8 cellular contexts compared by ENCODE assay signal in the genomic region with DNA sequence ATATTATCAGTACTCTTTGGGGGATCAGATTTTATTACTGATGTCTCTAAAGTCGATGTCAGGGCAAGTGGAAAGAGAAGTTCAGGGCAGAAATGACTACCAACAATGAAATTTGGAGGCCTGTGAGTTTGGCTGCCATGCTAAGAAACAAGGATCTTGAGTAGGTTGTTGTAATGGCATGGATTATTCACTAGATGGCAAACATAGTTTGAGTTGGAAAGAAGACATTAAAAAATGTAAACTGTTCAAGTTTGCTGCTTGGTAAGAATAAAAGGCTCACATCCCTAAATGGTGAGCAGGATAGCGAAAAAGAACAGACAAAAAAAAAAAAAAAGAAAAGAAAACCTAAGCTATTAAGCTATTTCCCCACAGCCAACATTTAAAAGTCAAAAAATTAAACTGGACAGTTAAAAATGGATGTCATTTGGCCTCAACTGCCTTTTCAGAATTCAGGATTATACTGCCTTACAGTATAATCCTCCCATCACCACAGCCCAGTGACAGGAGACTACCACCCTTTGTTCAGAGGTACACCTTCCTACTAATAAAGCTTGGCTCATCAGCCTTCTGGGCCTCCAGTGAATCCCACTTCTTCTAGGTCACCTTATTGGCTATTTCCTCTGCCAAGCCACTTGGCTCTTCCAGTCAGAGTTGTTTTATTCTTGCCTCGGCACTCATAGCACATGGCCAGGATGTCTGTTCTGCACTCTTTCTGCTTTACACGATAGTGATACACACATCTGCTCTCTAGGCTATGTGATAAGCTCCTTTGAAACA.
DNase-seq lines count a peak whose midpoint lies in the region; ATAC-seq, FAIRE-seq and TF ChIP-seq lines count a peak whose summit lies in the region.

No MANE protein-coding gene starts in this region.

- H3K27me3 ChIP-seq in OCI-LY3 (ENCODE audit: low read depth, low read length) (0 out of 2 replicates have a peak, but pooled peaks cover 3% of the 10 kb centered on the region), endothelial cell of umbilical vein (ENCODE audit: control insufficient read depth in 2 of 2, insufficient read depth in 2 of 2, low read length in 2 of 2) (no peaks in the 10 kb centered on the region), muscle layer of duodenum (ENCODE audit: low read depth, low read length) (no peaks in the 10 kb centered on the region)

- no peaks in the 10 kb centered on the region for H3K9me3 ChIP-seq in OCI-LY3 (ENCODE audit: insufficient read depth, low read length)
- no peaks in the 10 kb centered on the region for H3K9me3 ChIP-seq in endothelial cell of umbilical vein (replicated peaks; ENCODE audit: control insufficient read depth, insufficient read depth, low read length)
- no peaks in the 10 kb centered on the region for H3K9me3 ChIP-seq in muscle layer of duodenum (ENCODE audit: control insufficient read depth in 1 of 2, low read length in 2 of 2)

- CTCF ChIA-PET in endothelial cell of umbilical vein (lab: Charles Lee), result interaction anchor here (0.6 to 4.5 kb wide), 8 partner anchors 126 to 745 kb away, joined by 3 to 40 read pairs (median 3); no protein-coding TSS in a partner anchor

- TF ChIP-seq POLR2A in endothelial cell of umbilical vein (IDR thresholded peaks at IDR 0.05; ENCODE audit: low read depth, low read length), result no peak

- H2AFZ ChIP-seq in OCI-LY3 (ENCODE audit: low read depth, low read length) (peak overlapping the region; percentile 45; the same call in 1 of the 2 replicates), endothelial cell of umbilical vein (ENCODE audit: low read depth, low read length) (peak overlapping the region; percentile 55)

- H3K27ac ChIP-seq in OCI-LY3 (ENCODE audit: low read length), result no peak overlapping the region
- H3K27ac ChIP-seq in endothelial cell of umbilical vein (ENCODE audit: insufficient read depth, low read depth, low read length), result no peak overlapping the region
- H3K27ac ChIP-seq in muscle layer of duodenum (ENCODE audit: low read length), result peak overlapping the region; percentile 52

- intact Hi-C loops in endothelial cell of umbilical vein (cut with micrococcal nuclease), result loop anchor here (1.0 to 10.0 kb wide), 3 partner anchors 125 to 418 kb away; no protein-coding TSS in a partner anchor

- H3K4me1 ChIP-seq in OCI-LY3 (ENCODE audit: low read length), result peaks cover 6% of the 10 kb centered on the region; the same call in 1 of the 2 replicates
- peaks cover 3% of the 10 kb centered on the region for H3K4me1 ChIP-seq in endothelial cell of umbilical vein (ENCODE audit: control insufficient read depth, extremely low read depth, insufficient read depth, low read length)
- H3K4me1 ChIP-seq in muscle layer of duodenum (ENCODE audit: control insufficient read depth in 1 of 2, insufficient read depth in 2 of 2, low read length in 2 of 2), result peaks cover 0 to 3% of the 10 kb centered on the region in 2 donors

- no peak for FAIRE-seq in endothelial cell of umbilical vein (lab: Jason Lieb, UNC)

- TF ChIP-seq CTCF in OCI-LY3 (IDR thresholded peaks at IDR 0.05; ENCODE audit: low read depth, low read length), result peak; percentile 63
- TF ChIP-seq CTCF in endothelial cell of umbilical vein (IDR thresholded peaks at IDR 0.05; ENCODE audit: extremely low read depth in 1 of 2, insufficient read depth in 1 of 2, low read depth in 1 of 2, low read length in 2 of 2), result peak; percentile 15 to 45

- dilution Hi-C loops in endothelial cell of umbilical vein (cut with MboI; ENCODE audit: extremely low pct_ligation_motif_present, low sequenced_read_pairs), result no loop called here

- DNase-seq in DMS79 treated with DMSO at 0.1 percent for 48 hours (lab: John Stamatoyannopoulos, UW) (peak; percentile 39), endothelial cell of umbilical vein (ENCODE audit: low read depth, low spot score) (peak; percentile 70), NK-92 (lab: John Stamatoyannopoulos, UW; ENCODE audit: unreplicated experiment) (no peak), GM19238 (ENCODE audit: insufficient read length, low spot score) (no peak), nucleus accumbens (lab: John Stamatoyannopoulos, UW) (no peak)

- no peaks in the 10 kb centered on the region for H3K9me1 ChIP-seq in endothelial cell of umbilical vein (replicated peaks; ENCODE audit: control insufficient read depth, extremely low read depth, insufficient read depth, low read length)

- H3K79me2 ChIP-seq in OCI-LY3 (ENCODE audit: low read length), result no peaks in the 10 kb centered on the region
- no peaks in the 10 kb centered on the region for H3K79me2 ChIP-seq in endothelial cell of umbilical vein (ENCODE audit: control insufficient read depth, insufficient read depth, low read length)

- POLR2A ChIA-PET in endothelial cell of umbilical vein (lab: Charles Lee), result interaction anchor here (0.7 kb wide), 1 partner anchor 54 kb away, joined by 4 read pairs; no protein-coding TSS in a partner anchor

- H3K36me3 ChIP-seq in OCI-LY3 (replicated peaks; ENCODE audit: low read depth, low read length), result no peaks in the 10 kb centered on the region
- peaks cover 5 to 6% of the 10 kb centered on the region in 2 experiments for H3K36me3 ChIP-seq in endothelial cell of umbilical vein (ENCODE audit: control insufficient read depth in 2 of 2, extremely low read depth in 1 of 2, insufficient read depth in 2 of 2, low read length in 2 of 2)
- H3K36me3 ChIP-seq in muscle layer of duodenum (ENCODE audit: control insufficient read depth in 1 of 2, insufficient read depth in 2 of 2, low read length in 2 of 2), result peaks cover 4 to 5% of the 10 kb centered on the region in 2 donors

- ATAC-seq in HG03378 (IDR thresholded peaks at IDR 0.05; ENCODE audit: unreplicated experiment), result peak; percentile 51

- H3K9ac ChIP-seq in OCI-LY3 (ENCODE audit: low read length), result no peak overlapping the region
- no peak overlapping the region for H3K9ac ChIP-seq in endothelial cell of umbilical vein (replicated peaks; ENCODE audit: extremely low read depth, insufficient read depth, low read length)

- no peak overlapping the region for H3K4me3 ChIP-seq in OCI-LY3 (ENCODE audit: low read length)
- H3K4me3 ChIP-seq in endothelial cell of umbilical vein (replicated peaks in 1 of 3; ENCODE audit: insufficient read depth in 1 of 3, low read depth in 1 of 3, low read length in 3 of 3), result no peak overlapping the region
- H3K4me3 ChIP-seq in muscle layer of duodenum (ENCODE audit: low read depth in 1 of 2, low read length in 2 of 2), result no peak overlapping the region

- H3K4me2 ChIP-seq in OCI-LY3 (ENCODE audit: low read length) (no peak overlapping the region), endothelial cell of umbilical vein (ENCODE audit: insufficient read depth, low read length) (no peak overlapping the region)

- no peaks in the 10 kb centered on the region for H4K20me1 ChIP-seq in OCI-LY3 (ENCODE audit: insufficient read depth, low read length)
- H4K20me1 ChIP-seq in endothelial cell of umbilical vein (replicated peaks; ENCODE audit: control insufficient read depth, extremely low read depth, insufficient read depth, low read length), result no peaks in the 10 kb centered on the region

- BruUV-seq in endothelial cell of umbilical vein (replicated peaks; lab: Mats Ljungman, UMichigan), result no TSS peak

TF ChIP-seq in endothelial cell of umbilical vein, 7 proteins besides CTCF, POLR2A, EP300 and RAD21:
- no peak for TF ChIP-seq FOS (IDR thresholded peaks at IDR 0.05; ENCODE audit: borderline replicate concordance, insufficient read depth, low read length)
- TF ChIP-seq GATA2 (IDR thresholded peaks at IDR 0.05; ENCODE audit: insufficient read depth, insufficient read length, low read depth, low read length), result no peak
- no peak for TF ChIP-seq POLR2AphosphoS5 (IDR thresholded peaks at IDR 0.05; ENCODE audit: insufficient read depth, low read depth, low read length)
- no peak for TF ChIP-seq EZH2 (IDR thresholded peaks at IDR 0.05; ENCODE audit: borderline replicate concordance, low read depth, low read length, severe bottlenecking)
- TF ChIP-seq, protein P1, sequence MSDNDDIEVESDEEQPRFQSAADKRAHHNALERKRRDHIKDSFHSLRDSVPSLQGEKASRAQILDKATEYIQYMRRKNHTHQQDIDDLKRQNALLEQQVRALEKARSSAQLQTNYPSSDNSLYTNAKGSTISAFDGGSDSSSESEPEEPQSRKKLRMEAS (IDR thresholded peaks at IDR 0.05; ENCODE audit: insufficient read depth, insufficient read length), result no peak
- TF ChIP-seq MYC (IDR thresholded peaks at IDR 0.05; ENCODE audit: low read depth, low read length), result no peak
- TF ChIP-seq JUN (IDR thresholded peaks at IDR 0.05; ENCODE audit: borderline replicate concordance, insufficient read depth, insufficient read length, low read depth), result no peak

Comparison
In these comparisons a context has a peak if more than half of its experiments do, and no peak if none do; other contexts are left out.
1. DNase-seq: peak in DMS79 treated with DMSO at 0.1 percent for 48 hours (single experiment) and endothelial cell of umbilical vein (single experiment); none in NK-92 (single experiment), GM19238 (single experiment) and nucleus accumbens (0 of 56).